Comparison of ENCODE assay signal across 14 cellular contexts in the genomic region with DNA sequence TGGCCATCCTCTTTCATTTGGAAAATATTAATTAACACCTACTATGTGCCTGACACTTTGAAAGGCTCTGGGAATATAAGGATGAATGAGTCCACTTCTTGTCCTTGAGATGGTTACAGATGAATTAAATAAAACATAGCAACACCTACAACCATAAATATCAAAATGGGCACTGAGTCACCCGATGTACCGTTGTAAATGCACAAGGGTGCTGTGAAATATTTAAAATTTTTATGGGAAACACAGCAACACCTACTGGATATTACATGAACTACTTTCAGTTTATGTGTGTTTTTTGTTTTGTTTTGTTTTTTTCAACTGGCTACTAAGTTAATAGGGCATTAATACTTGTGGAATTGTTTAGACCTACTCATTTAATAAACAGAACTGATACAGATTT.
DNase-seq lines count a peak whose midpoint lies in the region; ATAC-seq and TF ChIP-seq lines count a peak whose summit lies in the region.
"Had no signal": no experiment of that assay in that cellular context is flagged by ENCODE, and none has a peak within 500 bp of the region (broad histone marks: within the 10 kb centered on the region; RNA-seq: fewer than 3 reads in every experiment).

No MANE protein-coding gene starts in this region.

- TF ChIP-seq CTCF in left ventricle myocardium inferior (IDR thresholded peaks at IDR 0.05; ENCODE audit: borderline replicate concordance) = peak; percentile 36
- peak; percentile 44; the same call in 1 of the 2 replicates for TF ChIP-seq CTCF in OCI-LY3 (IDR thresholded peaks at IDR 0.05; ENCODE audit: low read depth, low read length)
- TF ChIP-seq CTCF in transverse colon (IDR thresholded peaks at IDR 0.05) = peak in 3 of 5 experiments; percentile 9 to 24 (median 14)

- peak; percentile 23 for ATAC-seq in esophagus mucosa
- ATAC-seq: activated T-helper 17 cell treated with anti-CD3 and anti-CD28 coated beads, Interleukin-2, amount 50 U/mL, for 72 hours; left lung; sciatic nerve had no signal

- no peaks in the 10 kb centered on the region for H3K36me3 ChIP-seq in left ventricle myocardium inferior
- no peaks in the 10 kb centered on the region for H3K36me3 ChIP-seq in OCI-LY3 (replicated peaks; ENCODE audit: low read depth, low read length)
- H3K36me3 ChIP-seq in transverse colon = no peaks in the 10 kb centered on the region
- H3K36me3 ChIP-seq: HAP-1, left lung had no signal

- TF ChIP-seq EP300 in transverse colon (IDR thresholded peaks at IDR 0.05; ENCODE audit: low read depth) = no peak

- H3K79me2 ChIP-seq in OCI-LY3 (ENCODE audit: low read length) = no peaks in the 10 kb centered on the region

- in situ Hi-C loops in transverse colon (cut with MboI; ENCODE audit: low pct_ligation_motif_present in 1 of 4, low pct_unique_long_range_greater_than_20kb in 1 of 4, low sequenced_read_pairs in 3 of 4) = no loop called here

- H2AFZ ChIP-seq in OCI-LY3 (ENCODE audit: low read depth, low read length) = no peak overlapping the region

- TF ChIP-seq POLR2A in transverse colon (IDR thresholded peaks at IDR 0.05) = no peak

- H3K4me1 ChIP-seq in left ventricle myocardium inferior = peaks cover 3% of the 10 kb centered on the region
- H3K4me1 ChIP-seq in OCI-LY3 (ENCODE audit: low read length) = peaks cover 14% of the 10 kb centered on the region
- H3K4me1 ChIP-seq in transverse colon = no peaks in the 10 kb centered on the region
- H3K4me1 ChIP-seq: HAP-1, left lung had no signal

- intact Hi-C loops in left ventricle myocardium inferior (cut with micrococcal nuclease) (no loop called here), cardiac septum (cut with DNase I) (no loop called here), transverse colon (cut with DNase I; ENCODE audit: low total_unique reads) (no loop called here)

- WGBS in transverse colon (ENCODE audit: low coverage in 1 of 2), 2 donors = 32 to 33% methylated on average over 2 of the region's 2 CpGs

- H3K9ac ChIP-seq in OCI-LY3 (ENCODE audit: low read length) = no peak overlapping the region

- DNase-seq in left ventricle myocardium inferior (no peak), cardiac septum (ENCODE audit: low spot score) (no peak), transverse colon (no peak), SHP77 (lab: John Stamatoyannopoulos, UW) (no peak), ecto neural progenitor cell (ENCODE audit: low spot score) (no peak), amygdala (lab: John Stamatoyannopoulos, UW) (no peak)
- DNase-seq: CD8-positive, alpha-beta memory T cell; effector CD4-positive, alpha-beta T cell; left lung had no signal

- H3K27ac ChIP-seq in left ventricle myocardium inferior (replicated peaks) (no peak overlapping the region), OCI-LY3 (ENCODE audit: low read length) (no peak overlapping the region), transverse colon (no peak overlapping the region)
- H3K27ac ChIP-seq: left lung had no signal

- H3K4me3 ChIP-seq in left ventricle myocardium inferior (no peak overlapping the region), OCI-LY3 (ENCODE audit: low read length) (no peak overlapping the region), transverse colon (no peak overlapping the region)
- H3K4me3 ChIP-seq: HAP-1, left lung had no signal

- H3K9me3 ChIP-seq in left ventricle myocardium inferior (replicated peaks) (no peaks in the 10 kb centered on the region), OCI-LY3 (ENCODE audit: insufficient read depth, low read length) (no peaks in the 10 kb centered on the region), transverse colon (no peaks in the 10 kb centered on the region)
- H3K9me3 ChIP-seq: HAP-1, left lung had no signal

- H3K27me3 ChIP-seq in left ventricle myocardium inferior (ENCODE audit: low read depth) (no peaks in the 10 kb centered on the region), OCI-LY3 (ENCODE audit: low read depth, low read length) (no peaks in the 10 kb centered on the region), transverse colon (no peaks in the 10 kb centered on the region)
- H3K27me3 ChIP-seq: left lung had no signal

- no peaks in the 10 kb centered on the region for H4K20me1 ChIP-seq in OCI-LY3 (ENCODE audit: insufficient read depth, low read length)

- 0 out of 2 replicates have a peak overlapping the region, but pooled peaks have one; percentile 20 for H3K4me2 ChIP-seq in OCI-LY3 (ENCODE audit: low read length)
